Comparison of ENCODE assay signal across 8 cellular contexts in the genomic region with DNA sequence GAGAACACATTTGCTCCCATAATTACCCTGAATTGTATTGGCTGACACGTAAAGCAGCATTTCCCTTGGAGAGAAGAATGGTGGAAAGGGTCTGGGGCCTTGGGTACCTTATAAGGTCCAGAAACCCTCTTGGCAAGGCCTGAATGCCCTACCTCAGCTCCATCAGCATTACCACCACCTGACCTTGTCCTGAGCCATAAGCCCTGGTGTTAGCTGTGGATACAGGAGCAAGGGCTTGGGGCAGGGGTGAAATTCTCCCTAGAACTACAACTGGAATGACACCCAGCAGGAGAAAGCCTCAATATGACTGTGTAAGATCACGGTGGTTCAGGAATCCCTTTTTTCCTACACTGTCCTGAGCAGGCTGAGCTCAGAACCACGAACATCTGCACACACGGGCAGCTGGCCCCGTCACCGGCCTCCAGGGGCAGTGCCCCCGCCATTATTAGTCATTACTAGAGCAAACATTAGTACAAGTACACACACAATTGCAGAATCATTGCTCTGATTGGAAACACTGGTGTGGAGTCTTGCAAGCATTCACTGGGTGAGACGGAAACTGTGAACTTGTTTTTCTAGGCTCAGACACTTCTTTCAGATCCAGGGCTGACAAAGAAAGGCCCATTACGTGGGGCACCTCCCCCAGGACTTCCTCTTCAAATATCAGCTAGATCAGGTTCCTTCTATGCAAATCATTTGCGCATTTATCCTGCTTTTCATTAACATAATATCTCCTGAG. TPM values are rescaled to one million over a fixed set of nuclear protein-coding genes. Genes with fewer than 3 reads are reported as not detected.
A peak's percentile ranks its signal among the peaks of the same experiment; 100 is the strongest.
DNase-seq lines count a peak whose midpoint lies in the region; ATAC-seq and TF ChIP-seq lines count a peak whose summit lies in the region.

No MANE protein-coding gene starts in this region.

- no peak overlapping the region for H2AFZ ChIP-seq in OCI-LY3 (ENCODE audit: low read depth, low read length)

- H3K4me2 ChIP-seq in OCI-LY3 (ENCODE audit: low read length): peak overlapping the region; percentile 83

- peak overlapping the region; percentile 94 for H3K9ac ChIP-seq in OCI-LY3 (ENCODE audit: low read length)

- H3K27me3 ChIP-seq in right atrium auricular region (no peaks in the 10 kb centered on the region), left ventricle myocardium inferior (ENCODE audit: low read depth) (peaks cover 12% of the 10 kb centered on the region), OCI-LY3 (ENCODE audit: low read depth, low read length) (no peaks in the 10 kb centered on the region), foreskin keratinocyte (peaks cover 15% of the 10 kb centered on the region)

- H3K4me1 ChIP-seq in right atrium auricular region (no peaks in the 10 kb centered on the region), left ventricle myocardium inferior (no peaks in the 10 kb centered on the region), OCI-LY3 (ENCODE audit: low read length) (peaks cover 88% of the 10 kb centered on the region), foreskin keratinocyte (no peaks in the 10 kb centered on the region)

- ATAC-seq in HG02938 (IDR thresholded peaks at IDR 0.05; ENCODE audit: unreplicated experiment) (peak; percentile 56), foreskin keratinocyte (peak; percentile 49), GM19023 (IDR thresholded peaks at IDR 0.05; ENCODE audit: unreplicated experiment) (no peak)

- intact Hi-C loops in left ventricle myocardium inferior (cut with micrococcal nuclease): no loop called here

- no peaks in the 10 kb centered on the region for H4K20me1 ChIP-seq in OCI-LY3 (ENCODE audit: insufficient read depth, low read length)

- DNase-seq in right atrium auricular region (ENCODE audit: low spot score) (peak; percentile 51), left ventricle myocardium inferior (no peak), foreskin keratinocyte (peak in 1 of 2 donors; percentile 29), NCI-H82 (lab: John Stamatoyannopoulos, UW) (no peak), D341Med (ENCODE audit: low spot score) (no peak)

- no peaks in the 10 kb centered on the region for H3K36me3 ChIP-seq in right atrium auricular region
- no peaks in the 10 kb centered on the region for H3K36me3 ChIP-seq in left ventricle myocardium inferior
- H3K36me3 ChIP-seq in OCI-LY3 (replicated peaks; ENCODE audit: low read depth, low read length): peaks cover 2% of the 10 kb centered on the region

- H3K79me2 ChIP-seq in OCI-LY3 (ENCODE audit: low read length): no peaks in the 10 kb centered on the region

- no peak overlapping the region for H3K4me3 ChIP-seq in right atrium auricular region
- no peak overlapping the region for H3K4me3 ChIP-seq in left ventricle myocardium inferior
- H3K4me3 ChIP-seq in OCI-LY3 (ENCODE audit: low read length): peak overlapping the region; percentile 66

- H3K27ac ChIP-seq in right atrium auricular region: no peak overlapping the region
- H3K27ac ChIP-seq in left ventricle myocardium inferior (replicated peaks): no peak overlapping the region
- H3K27ac ChIP-seq in OCI-LY3 (ENCODE audit: low read length): peak overlapping the region; percentile 95
- H3K27ac ChIP-seq in foreskin keratinocyte: no peak overlapping the region

- H3K9me3 ChIP-seq in right atrium auricular region (peaks cover 3 to 4% of the 10 kb centered on the region in 2 donors), left ventricle myocardium inferior (replicated peaks) (peaks cover 4% of the 10 kb centered on the region), OCI-LY3 (ENCODE audit: insufficient read depth, low read length) (0 out of 2 replicates have a peak, but pooled peaks cover 1% of the 10 kb centered on the region)

- TF ChIP-seq CTCF in right atrium auricular region (IDR thresholded peaks at IDR 0.05) (no peak), left ventricle myocardium inferior (IDR thresholded peaks at IDR 0.05; ENCODE audit: borderline replicate concordance) (no peak), OCI-LY3 (IDR thresholded peaks at IDR 0.05; ENCODE audit: low read depth, low read length) (no peak), foreskin keratinocyte (conservative IDR thresholded peaks at IDR 0.05) (no peak)

RNA-seq across cellular contexts. Expression of a gene that starts 26.7 kb away (rescaled TPM):
- 100 to 1,000 TPM; 113 to 252 TPM for total RNA-seq in right atrium auricular region
- total RNA-seq in left ventricle myocardium inferior: 140 TPM
- 39.0 and 40.9 TPM in 2 replicates for total RNA-seq in foreskin keratinocyte
- 44.9 and 45.3 TPM in 2 replicates for polyA plus RNA-seq in foreskin keratinocyte

RNA-seq across cellular contexts. Expression of a gene that starts 52.7 kb away (rescaled TPM):
- total RNA-seq in right atrium auricular region (100 to 1,000 TPM; 227 to 327 TPM), left ventricle myocardium inferior (176 TPM), foreskin keratinocyte (113 and 117 TPM in 2 replicates)
- polyA plus RNA-seq in foreskin keratinocyte: 104 and 114 TPM in 2 replicates
